21 cellular contexts compared by ENCODE assay signal in genomic region chr6:68192988-68193387, GRCh38.
A peak's percentile ranks its signal among the peaks of the same experiment; 100 is the strongest.
DNase-seq lines count a peak whose midpoint lies in the region; ATAC-seq lines count a peak whose summit lies in the region.
"Had no signal": no experiment of that assay in that cellular context is flagged by ENCODE, and none has a peak within 500 bp of the region (broad histone marks: within the 10 kb centered on the region; RNA-seq: fewer than 3 reads in every experiment).

No MANE protein-coding gene starts in this region.

- ATAC-seq in GM18868 (IDR thresholded peaks at IDR 0.05; ENCODE audit: unreplicated experiment) (peak; percentile 67), HG02870 (IDR thresholded peaks at IDR 0.05; ENCODE audit: unreplicated experiment) (peak; percentile 86)
- ATAC-seq in stimulated activated naive B cell treated with anti-CD40 and anti-IgM and Interleukin-4, amounts not matched to agents 10 μg/mL and 1 μg/mL and 100 μg/mL, for 72 hours (replicated peaks): peak; percentile 14 to 67
- ATAC-seq in activated naive CD8-positive, alpha-beta T cell treated with anti-CD3 and anti-CD28 coated beads, Interleukin-2, amount 50 U/mL, for 24 hours: no peak
- ATAC-seq: Right ventricle myocardium inferior had no signal

- H3K4me3 Mint-ChIP-seq in stimulated activated naive B cell treated with anti-CD40 and anti-IgM and Interleukin-4, amounts not matched to agents 10 μg/mL and 1 μg/mL and 100 μg/mL, for 72 hours: no peak overlapping the region
- no peak overlapping the region for H3K4me3 Mint-ChIP-seq in activated naive CD8-positive, alpha-beta T cell treated with anti-CD3 and anti-CD28 coated beads, Interleukin-2, amount 50 U/mL, for 24 hours
- H3K4me3 Mint-ChIP-seq: T-helper 1 cell treated with Interleukin-12 subunit alpha and Interleukin-12 subunit beta and Interleukin-4 antibody, amounts not matched to agents 30 μg/mL and 1 μg/mL, for 36 hours had no signal

- no peaks in the 10 kb centered on the region for H3K36me3 Mint-ChIP-seq in stimulated activated naive B cell treated with anti-CD40 and anti-IgM and Interleukin-4, amounts not matched to agents 10 μg/mL and 1 μg/mL and 100 μg/mL, for 72 hours
- no peaks in the 10 kb centered on the region for H3K36me3 Mint-ChIP-seq in activated naive CD8-positive, alpha-beta T cell treated with anti-CD3 and anti-CD28 coated beads, Interleukin-2, amount 50 U/mL, for 24 hours (ENCODE audit: low read depth)

- peaks cover 0 to 1% of the 10 kb centered on the region in 2 donors for H3K9me3 Mint-ChIP-seq in stimulated activated naive B cell treated with anti-CD40 and anti-IgM and Interleukin-4, amounts not matched to agents 10 μg/mL and 1 μg/mL and 100 μg/mL, for 72 hours
- H3K9me3 Mint-ChIP-seq in activated naive CD8-positive, alpha-beta T cell treated with anti-CD3 and anti-CD28 coated beads, Interleukin-2, amount 50 U/mL, for 24 hours: peaks cover 7% of the 10 kb centered on the region
- H3K9me3 Mint-ChIP-seq: T-helper 1 cell treated with Interleukin-12 subunit alpha and Interleukin-12 subunit beta and Interleukin-4 antibody, amounts not matched to agents 30 μg/mL and 1 μg/mL, for 36 hours had no signal

- no peaks in the 10 kb centered on the region for H3K27me3 Mint-ChIP-seq in stimulated activated naive B cell treated with anti-CD40 and anti-IgM and Interleukin-4, amounts not matched to agents 10 μg/mL and 1 μg/mL and 100 μg/mL, for 72 hours
- no peaks in the 10 kb centered on the region for H3K27me3 Mint-ChIP-seq in activated naive CD8-positive, alpha-beta T cell treated with anti-CD3 and anti-CD28 coated beads, Interleukin-2, amount 50 U/mL, for 24 hours

- no peaks in the 10 kb centered on the region for H3K4me1 Mint-ChIP-seq in stimulated activated naive B cell treated with anti-CD40 and anti-IgM and Interleukin-4, amounts not matched to agents 10 μg/mL and 1 μg/mL and 100 μg/mL, for 72 hours
- no peaks in the 10 kb centered on the region for H3K4me1 Mint-ChIP-seq in activated naive CD8-positive, alpha-beta T cell treated with anti-CD3 and anti-CD28 coated beads, Interleukin-2, amount 50 U/mL, for 24 hours

- DNase-seq in MV-4-11 (lab: John Stamatoyannopoulos, UW): peak; percentile 45
- DNase-seq in stimulated activated naive B cell treated with anti-CD40 and anti-IgM and Interleukin-4, amounts not matched to agents 10 μg/mL and 1 μg/mL and 100 μg/mL, for 72 hours: no peak
- no peak for DNase-seq in 8988T
- no peak for DNase-seq in NCI-H2081 (lab: John Stamatoyannopoulos, UW)
- no peak for DNase-seq in activated naive CD8-positive, alpha-beta T cell treated with anti-CD3 and anti-CD28 coated beads, Interleukin-2, amount 50 U/mL, for 24 hours
- DNase-seq: BE2C, DMS53, GDM1, Kasumi-1, MG63, NCI-H1105, NCI-H146, NCI-H2029, NCI-H2171, NCI-H524 treated with DMSO at 0.1 percent for 48 hours, NCI-H82, T1000 had no signal

- H3K27ac Mint-ChIP-seq in stimulated activated naive B cell treated with anti-CD40 and anti-IgM and Interleukin-4, amounts not matched to agents 10 μg/mL and 1 μg/mL and 100 μg/mL, for 72 hours: no peak overlapping the region
- H3K27ac Mint-ChIP-seq in activated naive CD8-positive, alpha-beta T cell treated with anti-CD3 and anti-CD28 coated beads, Interleukin-2, amount 50 U/mL, for 24 hours: no peak overlapping the region
- H3K27ac Mint-ChIP-seq: T-helper 1 cell treated with Interleukin-12 subunit alpha and Interleukin-12 subunit beta and Interleukin-4 antibody, amounts not matched to agents 30 μg/mL and 1 μg/mL, for 36 hours had no signal
